In genomic region chr15:49458145-49458544, GRCh38 we compare ENCODE assay signal across 1 cellular context.
TF ChIP-seq lines count a peak whose summit lies in the region.

No MANE protein-coding gene starts in this region.

TF ChIP-seq in IMR-90, 13 proteins besides CTCF, POLR2A, EP300 and RAD21:
- TF ChIP-seq RFX5 (IDR thresholded peaks at IDR 0.05; ENCODE audit: low read depth, low read length), result no peak
- peak; percentile 32; the same call in 1 of the 2 replicates for TF ChIP-seq USF2 (IDR thresholded peaks at IDR 0.05; ENCODE audit: low read depth, low read length)
- no peak for TF ChIP-seq SMC3 (IDR thresholded peaks at IDR 0.05; ENCODE audit: low read depth, low read length)
- TF ChIP-seq BHLHE40 (IDR thresholded peaks at IDR 0.05; ENCODE audit: low read depth, low read length), result peak; percentile 61
- no peak for TF ChIP-seq MAFK (IDR thresholded peaks at IDR 0.05; ENCODE audit: low read depth, low read length)
- no peak for TF ChIP-seq FOS (IDR thresholded peaks at IDR 0.05; ENCODE audit: low read depth, low read length)
